In the genomic region with DNA sequence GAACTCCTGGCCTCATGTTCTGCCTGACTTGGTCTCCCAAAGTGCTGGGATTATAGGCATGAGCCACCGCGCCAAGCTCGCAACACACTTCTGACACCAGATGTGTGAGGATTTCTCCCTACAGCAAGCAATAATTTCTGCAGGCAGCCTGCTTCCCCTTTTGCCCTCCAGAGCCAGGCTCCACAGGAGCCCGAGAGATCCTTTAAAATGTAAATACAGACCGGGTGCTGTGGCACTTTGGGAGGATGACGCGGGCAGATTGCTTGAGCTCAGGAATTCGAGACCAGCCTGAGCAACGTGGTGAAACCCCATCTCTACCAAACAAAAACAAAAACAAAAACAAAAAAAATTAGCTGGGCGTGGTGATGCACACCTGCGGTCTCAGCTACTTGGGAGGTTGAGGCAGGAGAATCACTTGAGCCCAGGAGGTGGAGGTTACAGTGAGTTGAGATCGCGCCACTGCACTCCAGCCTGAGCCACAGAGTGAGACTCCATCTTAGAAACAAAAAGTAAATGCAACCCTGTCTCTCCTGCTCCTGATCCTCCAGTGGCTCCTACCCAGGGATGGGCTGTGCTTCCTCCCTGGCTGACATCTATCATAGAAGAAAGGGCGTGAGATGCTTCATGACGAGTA, we compare ENCODE assay signal across 16 cellular contexts. TPM values are rescaled to one million over a fixed set of nuclear protein-coding genes. Genes with fewer than 3 reads are reported as not detected.
"Had no signal": no experiment of that assay in that cellular context is flagged by ENCODE, and none has a peak within 500 bp of the region (broad histone marks: within the 10 kb centered on the region; RNA-seq: fewer than 3 reads in every experiment).

No MANE protein-coding gene starts in this region.

- DNase-seq: activated CD4-positive, alpha-beta T cell treated with anti-CD3 and anti-CD28 coated beads for 4 hours; activated CD8-positive, alpha-beta T cell treated with anti-CD3 and anti-CD28 coated beads, Interleukin-2, amount 10 ng/mL, durations not matched to agents 7 days and 5 days; activated naive CD4-positive, alpha-beta T cell treated with anti-CD3 and anti-CD28 coated beads for 36 hours; caudate nucleus; colonic mucosa; foreskin keratinocyte; left cardiac atrium; naive thymus-derived CD4-positive, alpha-beta T cell; nucleus accumbens; right cardiac atrium; T-helper 9 cell; tibial artery; WERI-Rb-1 had no signal

- H3K27me3 ChIP-seq: colonic mucosa had no signal

- H3K4me3 Mint-ChIP-seq: activated CD8-positive, alpha-beta T cell treated with anti-CD3 and anti-CD28 coated beads, Interleukin-2, amount 10 ng/mL, durations not matched to agents 7 days and 5 days; activated naive CD4-positive, alpha-beta T cell treated with anti-CD3 and anti-CD28 coated beads for 36 hours; naive thymus-derived CD4-positive, alpha-beta T cell had no signal

- ATAC-seq: activated CD8-positive, alpha-beta T cell treated with anti-CD3 and anti-CD28 coated beads, Interleukin-2, amount 10 ng/mL, durations not matched to agents 7 days and 5 days; foreskin keratinocyte; left cardiac atrium; naive thymus-derived CD4-positive, alpha-beta T cell; right cardiac atrium had no signal

- H3K9me3 ChIP-seq: colonic mucosa, tibial artery had no signal

- FAIRE-seq: endothelial cell of umbilical vein had no signal

- H3K4me1 ChIP-seq: colonic mucosa, foreskin keratinocyte, tibial artery had no signal

- H3K9me3 Mint-ChIP-seq: activated naive CD4-positive, alpha-beta T cell treated with anti-CD3 and anti-CD28 coated beads for 36 hours; naive thymus-derived CD4-positive, alpha-beta T cell had no signal

- H3K27ac Mint-ChIP-seq: activated CD8-positive, alpha-beta T cell treated with anti-CD3 and anti-CD28 coated beads, Interleukin-2, amount 10 ng/mL, durations not matched to agents 7 days and 5 days; activated naive CD4-positive, alpha-beta T cell treated with anti-CD3 and anti-CD28 coated beads for 36 hours; naive thymus-derived CD4-positive, alpha-beta T cell had no signal

- H3K36me3 ChIP-seq: colonic mucosa, tibial artery, WERI-Rb-1 had no signal

- H3K27ac ChIP-seq: colonic mucosa, foreskin keratinocyte, tibial artery, WERI-Rb-1 had no signal

- H3K4me2 ChIP-seq: smooth muscle cell had no signal

- H3K36me3 Mint-ChIP-seq: naive thymus-derived CD4-positive, alpha-beta T cell had no signal

- H3K4me3 ChIP-seq: colonic mucosa, lung, smooth muscle cell, tibial artery had no signal

RNA-seq across cellular contexts. Expression of a gene that starts 14.7 kb away (rescaled TPM):
- total RNA-seq: endothelial cell of umbilical vein, foreskin keratinocyte had no signal
- polyA plus RNA-seq: endothelial cell of umbilical vein; foreskin keratinocyte; naive thymus-derived CD4-positive, alpha-beta T cell; smooth muscle cell had no signal
